Comparison of ENCODE assay signal across 11 cellular contexts in genomic region chr1:27405074-27405473, GRCh38. TPM values are rescaled to one million over a fixed set of nuclear protein-coding genes. Genes with fewer than 3 reads are reported as not detected.
DNase-seq lines count a peak whose midpoint lies in the region; ATAC-seq and TF ChIP-seq lines count a peak whose summit lies in the region.
"Had no signal": no experiment of that assay in that cellular context is flagged by ENCODE, and none has a peak within 500 bp of the region (broad histone marks: within the 10 kb centered on the region; RNA-seq: fewer than 3 reads in every experiment).

No MANE protein-coding gene starts in this region.

- H3K4me1 ChIP-seq in BLaER1 (peaks cover 95% of the 10 kb centered on the region), left ventricle myocardium inferior (peaks cover 72% of the 10 kb centered on the region), psoas muscle (peaks cover 50% of the 10 kb centered on the region)

- H3K4me3 ChIP-seq in BLaER1, result peak overlapping the region; percentile 11; the same call in 1 of the 2 replicates
- no peak overlapping the region for H3K4me3 ChIP-seq in left ventricle myocardium inferior
- H3K4me3 ChIP-seq in psoas muscle, result no peak overlapping the region

- intact Hi-C loops in left ventricle myocardium inferior (cut with micrococcal nuclease), result no loop called here
- intact Hi-C loops in psoas muscle (cut with DNase I), result no loop called here

- H3K9ac ChIP-seq in BLaER1, result peak overlapping the region; percentile 65

- TF ChIP-seq CTCF in left ventricle myocardium inferior (IDR thresholded peaks at IDR 0.05; ENCODE audit: borderline replicate concordance), result peak; percentile 12
- TF ChIP-seq CTCF in psoas muscle (IDR thresholded peaks at IDR 0.05), result no peak
- TF ChIP-seq CTCF in GM13977 (IDR thresholded peaks at IDR 0.05; ENCODE audit: extremely low read depth, insufficient read depth, missing control alignments), result no peak

- peak; percentile 72 for DNase-seq in amniotic epithelial cell (ENCODE audit: low read depth)
- peak; percentile 65 for DNase-seq in left ventricle myocardium inferior
- peak; percentile 55 to 75 for DNase-seq in psoas muscle
- no peak for DNase-seq in GM13977 (ENCODE audit: low spot score)
- DNase-seq in OCI-M2 (lab: John Stamatoyannopoulos, UW; ENCODE audit: unreplicated experiment), result no peak
- DNase-seq in NCI-H146 (lab: John Stamatoyannopoulos, UW), result no peak
- DNase-seq: activated CD4-positive, alpha-beta T cell treated with anti-CD3 and anti-CD28 coated beads, Interleukin-2, amount 50 U/mL, for 4 hours had no signal

- H3K27ac ChIP-seq in BLaER1, result peak overlapping the region; percentile 87
- H3K27ac ChIP-seq in left ventricle myocardium inferior (replicated peaks), result peak overlapping the region; percentile 85
- H3K27ac ChIP-seq in psoas muscle, result peak overlapping the region; percentile 85

- peak overlapping the region; percentile 94 for H3K4me2 ChIP-seq in BLaER1

- 34 to 48% (median 38%) methylated on average over 13 of the region's 13 CpGs for WGBS in psoas muscle, 3 donors

- H4K20me1 ChIP-seq in BLaER1, result no peaks in the 10 kb centered on the region

- peaks cover 36% of the 10 kb centered on the region for H3K36me3 ChIP-seq in BLaER1
- H3K36me3 ChIP-seq in left ventricle myocardium inferior, result peaks cover 39% of the 10 kb centered on the region
- H3K36me3 ChIP-seq in psoas muscle (ENCODE audit: insufficient read depth in 1 of 2, low read depth in 1 of 2), result peaks cover 0 to 35% of the 10 kb centered on the region in 2 donors

- H3K9me3 ChIP-seq in BLaER1, result no peaks in the 10 kb centered on the region
- H3K9me3 ChIP-seq in left ventricle myocardium inferior (replicated peaks), result no peaks in the 10 kb centered on the region
- H3K9me3 ChIP-seq in psoas muscle, result no peaks in the 10 kb centered on the region

- H3K27me3 ChIP-seq in BLaER1 (no peaks in the 10 kb centered on the region), left ventricle myocardium inferior (ENCODE audit: low read depth) (no peaks in the 10 kb centered on the region), psoas muscle (ENCODE audit: insufficient read depth in 3 of 3, low read length in 2 of 3) (peaks cover 0 to 3% (median 0%) of the 10 kb centered on the region in 3 donors)

- in situ Hi-C loops in GM13977 (cut with MboI; ENCODE audit: low pct_unique_long_range_greater_than_20kb, low sequenced_read_pairs, unreplicated experiment), result no loop called here

- ATAC-seq in psoas muscle, result peak; percentile 14 to 42 (median 30)
- ATAC-seq in GM21390 (IDR thresholded peaks at IDR 0.05; ENCODE audit: unreplicated experiment), result no peak

RNA-seq across cellular contexts. Expression of gene GPR3, which starts 12.7 kb away (rescaled TPM):
- total RNA-seq in left ventricle myocardium inferior, result 0.16 TPM
- 1 to 10 TPM in 1 of 4 donors, under 1 TPM in 1, not detected in 2; 0.42 to 1.3 TPM for total RNA-seq in psoas muscle
- polyA plus RNA-seq in psoas muscle, result under 1 TPM; 0.12 to 0.98 (median 0.31) TPM

RNA-seq across cellular contexts. Expression of gene CD164L2, which starts 21.9 kb away (rescaled TPM):
- total RNA-seq in left ventricle myocardium inferior (not detected), psoas muscle (not detected)
- not detected for polyA plus RNA-seq in psoas muscle
- total RNA-seq: mesenteric fat pad had no signal
- polyA plus RNA-seq: BJ had no signal

RNA-seq across cellular contexts. Expression of gene FCN3, which starts 30.4 kb away (rescaled TPM):
- total RNA-seq in left ventricle myocardium inferior (27.3 TPM), psoas muscle (10 to 100 TPM in 1 of 4 donors, 1 to 10 TPM in 3; 3.4 to 12.9 (median 5.8) TPM)
- 10 to 100 TPM; 18.6 to 34.6 (median 21.9) TPM for polyA plus RNA-seq in psoas muscle
- polyA plus RNA-seq: BJ had no signal

RNA-seq across cellular contexts. Expression of gene MAP3K6, which starts 38.3 kb away (rescaled TPM):
- total RNA-seq in left ventricle myocardium inferior (45.2 TPM), psoas muscle (10 to 100 TPM; 16.1 to 29.8 (median 22.8) TPM)
- polyA plus RNA-seq in psoas muscle, result 10 to 100 TPM; 11.1 to 17.6 (median 12.9) TPM

Comparison
In these comparisons a context has a peak if more than half of its experiments do, and no peak if none do; other contexts are left out.
1. DNase-seq: peak in amniotic epithelial cell (single experiment), left ventricle myocardium inferior (single experiment) and psoas muscle (2 of 2); none in GM13977 (single experiment), OCI-M2 (single experiment) and NCI-H146 (single experiment).
2. Peak in every context shown above with its lines, with median percentiles within 50 percentile points of each other: H3K27ac ChIP-seq.